ENCODE assay signal across 19 cellular contexts in the genomic region with DNA sequence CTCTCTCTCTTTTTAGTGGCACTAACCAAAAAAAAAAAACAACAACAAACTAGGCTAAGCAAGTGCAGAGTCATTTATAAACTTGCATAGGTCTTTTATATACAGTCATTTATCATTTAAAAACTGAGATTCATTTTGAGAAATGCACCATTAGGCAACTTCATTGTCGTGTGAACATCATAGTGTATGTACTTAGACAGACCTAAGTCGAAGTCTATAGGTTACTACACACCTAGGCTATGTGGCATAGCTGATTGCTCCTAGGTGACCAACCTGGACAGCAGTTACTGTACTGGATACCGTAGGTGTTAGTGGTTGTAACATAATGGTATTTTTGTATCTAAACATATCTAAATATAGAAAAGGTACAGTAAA.
"Had no signal": no experiment of that assay in that cellular context is flagged by ENCODE, and none has a peak within 500 bp of the region (broad histone marks: within the 10 kb centered on the region; RNA-seq: fewer than 3 reads in every experiment).

No MANE protein-coding gene starts in this region.

- H3K27me3 Mint-ChIP-seq: naive thymus-derived CD4-positive, alpha-beta T cell; stimulated activated naive B cell treated with anti-CD40 and anti-IgM and Interleukin-4, amounts not matched to agents 10 μg/mL and 1 μg/mL and 100 μg/mL, for 72 hours; stimulated activated naive CD8-positive, alpha-beta T cell treated with anti-CD3 and anti-CD28 coated beads, Interleukin-15, Interleukin-2, amounts not matched to agents 100 ng/mL and 50 ng/mL, for 24 hours had no signal

- ATAC-seq: foreskin keratinocyte; gastroesophageal sphincter; left cardiac atrium; naive thymus-derived CD4-positive, alpha-beta T cell; stimulated activated naive B cell treated with anti-CD40 and anti-IgM and Interleukin-4, amounts not matched to agents 10 μg/mL and 1 μg/mL and 100 μg/mL, for 72 hours had no signal

- H3K4me3 Mint-ChIP-seq: naive thymus-derived CD4-positive, alpha-beta T cell; nephron progenitor cell; stimulated activated naive CD8-positive, alpha-beta T cell treated with anti-CD3 and anti-CD28 coated beads, Interleukin-15, Interleukin-2, amounts not matched to agents 100 ng/mL and 50 ng/mL, for 24 hours had no signal

- H3K9me3 Mint-ChIP-seq: nephron progenitor cell; stimulated activated naive B cell treated with anti-CD40 and anti-IgM and Interleukin-4, amounts not matched to agents 10 μg/mL and 1 μg/mL and 100 μg/mL, for 72 hours; stimulated activated naive CD8-positive, alpha-beta T cell treated with anti-CD3 and anti-CD28 coated beads, Interleukin-15, Interleukin-2, amounts not matched to agents 100 ng/mL and 50 ng/mL, for 24 hours had no signal

- H3K27ac Mint-ChIP-seq: nephron progenitor cell; stimulated activated naive B cell treated with anti-CD40 and anti-IgM and Interleukin-4, amounts not matched to agents 10 μg/mL and 1 μg/mL and 100 μg/mL, for 72 hours; stimulated activated naive CD8-positive, alpha-beta T cell treated with anti-CD3 and anti-CD28 coated beads, Interleukin-15, Interleukin-2, amounts not matched to agents 100 ng/mL and 50 ng/mL, for 24 hours had no signal

- DNase-seq: dermis blood vessel endothelial cell; effector memory CD4-positive, alpha-beta T cell; foreskin keratinocyte; heart left ventricle; left cardiac atrium; left lung; mesenchymal stem cell; midbrain; naive thymus-derived CD4-positive, alpha-beta T cell; nephron progenitor cell; nucleus accumbens; right cardiac atrium; sigmoid colon; stimulated activated CD4-positive, alpha-beta T cell treated with anti-CD3 and anti-CD28 coated beads, Interleukin-2, amount 100 ng/mL, for 24 hours; stimulated activated CD4-positive, alpha-beta T cell treated with anti-CD3 and anti-CD28 coated beads, Interleukin-4, amount 100 ng/mL, for 24 hours; stimulated activated naive B cell treated with anti-CD40 and anti-IgM and Interleukin-4, amounts not matched to agents 10 μg/mL and 1 μg/mL and 100 μg/mL, for 72 hours; upper lobe of left lung had no signal

- H3K4me1 Mint-ChIP-seq: nephron progenitor cell had no signal
